In the genomic region with DNA sequence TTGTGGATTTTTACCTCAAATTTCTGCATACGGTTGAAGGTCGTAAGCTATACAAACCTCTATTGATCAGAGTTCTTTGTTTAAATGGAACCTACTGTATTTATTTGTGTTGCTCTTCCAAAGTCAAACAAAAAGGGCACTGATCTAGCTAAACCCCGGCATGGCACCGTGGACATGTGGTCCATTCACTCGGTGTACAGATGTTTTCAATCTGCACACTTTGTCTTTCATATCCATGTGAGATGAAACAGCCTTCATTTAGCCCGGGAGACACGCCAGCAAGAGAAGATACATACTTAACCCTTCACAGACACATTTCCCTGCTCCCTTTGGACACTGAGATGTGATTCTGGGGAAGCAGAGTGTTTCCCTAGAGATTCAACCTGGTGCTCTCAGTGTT, we compare ENCODE assay signal across 1 cellular context.
TF ChIP-seq lines count a peak whose summit lies in the region.

No MANE protein-coding gene starts in this region.

TF ChIP-seq in SK-N-SH, 30 proteins besides CTCF, POLR2A, EP300 and RAD21 (continued from another document):
- TF ChIP-seq, protein P1, sequence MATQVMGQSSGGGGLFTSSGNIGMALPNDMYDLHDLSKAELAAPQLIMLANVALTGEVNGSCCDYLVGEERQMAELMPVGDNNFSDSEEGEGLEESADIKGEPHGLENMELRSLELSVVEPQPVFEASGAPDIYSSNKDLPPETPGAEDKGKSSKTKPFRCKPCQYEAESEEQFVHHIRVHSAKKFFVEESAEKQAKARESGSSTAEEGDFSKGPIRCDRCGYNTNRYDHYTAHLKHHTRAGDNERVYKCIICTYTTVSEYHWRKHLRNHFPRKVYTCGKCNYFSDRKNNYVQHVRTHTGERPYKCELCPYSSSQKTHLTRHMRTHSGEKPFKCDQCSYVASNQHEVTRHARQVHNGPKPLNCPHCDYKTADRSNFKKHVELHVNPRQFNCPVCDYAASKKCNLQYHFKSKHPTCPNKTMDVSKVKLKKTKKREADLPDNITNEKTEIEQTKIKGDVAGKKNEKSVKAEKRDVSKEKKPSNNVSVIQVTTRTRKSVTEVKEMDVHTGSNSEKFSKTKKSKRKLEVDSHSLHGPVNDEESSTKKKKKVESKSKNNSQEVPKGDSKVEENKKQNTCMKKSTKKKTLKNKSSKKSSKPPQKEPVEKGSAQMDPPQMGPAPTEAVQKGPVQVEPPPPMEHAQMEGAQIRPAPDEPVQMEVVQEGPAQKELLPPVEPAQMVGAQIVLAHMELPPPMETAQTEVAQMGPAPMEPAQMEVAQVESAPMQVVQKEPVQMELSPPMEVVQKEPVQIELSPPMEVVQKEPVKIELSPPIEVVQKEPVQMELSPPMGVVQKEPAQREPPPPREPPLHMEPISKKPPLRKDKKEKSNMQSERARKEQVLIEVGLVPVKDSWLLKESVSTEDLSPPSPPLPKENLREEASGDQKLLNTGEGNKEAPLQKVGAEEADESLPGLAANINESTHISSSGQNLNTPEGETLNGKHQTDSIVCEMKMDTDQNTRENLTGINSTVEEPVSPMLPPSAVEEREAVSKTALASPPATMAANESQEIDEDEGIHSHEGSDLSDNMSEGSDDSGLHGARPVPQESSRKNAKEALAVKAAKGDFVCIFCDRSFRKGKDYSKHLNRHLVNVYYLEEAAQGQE (IDR thresholded peaks at IDR 0.05; ENCODE audit: low read depth, low read length) = no peak
- TF ChIP-seq NRF1 (IDR thresholded peaks at IDR 0.05; ENCODE audit: low read depth, low read length) (no peak), MEF2A (IDR thresholded peaks at IDR 0.05; ENCODE audit: borderline replicate concordance, low read depth) (no peak), GATA2 (CRISPR knock-in tag; IDR thresholded peaks at IDR 0.05) (peak; percentile 53; the same call in 1 of the 2 replicates), YY1 (IDR thresholded peaks at IDR 0.05; ENCODE audit: low read depth) (no peak), FOSL2 (IDR thresholded peaks at IDR 0.05; ENCODE audit: borderline replicate concordance, low read depth) (no peak), MXI1 (IDR thresholded peaks at IDR 0.05; ENCODE audit: low read depth, low read length) (peak; percentile 80; the same call in 1 of the 2 replicates), CHD2 (IDR thresholded peaks at IDR 0.05; ENCODE audit: low read length, partially characterized antibody) (peak; percentile 81), TEAD4 (IDR thresholded peaks at IDR 0.05; ENCODE audit: borderline replicate concordance, insufficient read depth) (no peak), RFX5 (IDR thresholded peaks at IDR 0.05; ENCODE audit: low read length) (no peak), RCOR1 (IDR thresholded peaks at IDR 0.05; ENCODE audit: low read length) (peak; percentile 74), JUND (IDR thresholded peaks at IDR 0.05) (no peak), ELF1 (IDR thresholded peaks at IDR 0.05) (no peak), FOXJ3 (CRISPR knock-in tag; IDR thresholded peaks at IDR 0.05) (no peak), POLR2AphosphoS5 (IDR thresholded peaks at IDR 0.05; ENCODE audit: low read depth, low read length) (no peak), TAF1 (IDR thresholded peaks at IDR 0.05; ENCODE audit: borderline replicate concordance, low read depth, low read length) (no peak), SIN3A (IDR thresholded peaks at IDR 0.05; ENCODE audit: borderline replicate concordance, low read depth, low read length) (no peak), GABPA (IDR thresholded peaks at IDR 0.05; ENCODE audit: low read depth) (no peak)
- TF ChIP-seq, protein P2, sequence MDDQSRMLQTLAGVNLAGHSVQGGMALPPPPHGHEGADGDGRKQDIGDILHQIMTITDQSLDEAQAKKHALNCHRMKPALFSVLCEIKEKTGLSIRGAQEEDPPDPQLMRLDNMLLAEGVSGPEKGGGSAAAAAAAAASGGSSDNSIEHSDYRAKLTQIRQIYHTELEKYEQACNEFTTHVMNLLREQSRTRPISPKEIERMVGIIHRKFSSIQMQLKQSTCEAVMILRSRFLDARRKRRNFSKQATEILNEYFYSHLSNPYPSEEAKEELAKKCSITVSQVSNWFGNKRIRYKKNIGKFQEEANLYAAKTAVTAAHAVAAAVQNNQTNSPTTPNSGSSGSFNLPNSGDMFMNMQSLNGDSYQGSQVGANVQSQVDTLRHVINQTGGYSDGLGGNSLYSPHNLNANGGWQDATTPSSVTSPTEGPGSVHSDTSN (IDR thresholded peaks at IDR 0.05) = no peak
- TF ChIP-seq, protein P3, sequence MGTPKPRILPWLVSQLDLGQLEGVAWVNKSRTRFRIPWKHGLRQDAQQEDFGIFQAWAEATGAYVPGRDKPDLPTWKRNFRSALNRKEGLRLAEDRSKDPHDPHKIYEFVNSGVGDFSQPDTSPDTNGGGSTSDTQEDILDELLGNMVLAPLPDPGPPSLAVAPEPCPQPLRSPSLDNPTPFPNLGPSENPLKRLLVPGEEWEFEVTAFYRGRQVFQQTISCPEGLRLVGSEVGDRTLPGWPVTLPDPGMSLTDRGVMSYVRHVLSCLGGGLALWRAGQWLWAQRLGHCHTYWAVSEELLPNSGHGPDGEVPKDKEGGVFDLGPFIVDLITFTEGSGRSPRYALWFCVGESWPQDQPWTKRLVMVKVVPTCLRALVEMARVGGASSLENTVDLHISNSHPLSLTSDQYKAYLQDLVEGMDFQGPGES (IDR thresholded peaks at IDR 0.05; ENCODE audit: low read depth, low read length) = no peak
- TF ChIP-seq, protein P4, sequence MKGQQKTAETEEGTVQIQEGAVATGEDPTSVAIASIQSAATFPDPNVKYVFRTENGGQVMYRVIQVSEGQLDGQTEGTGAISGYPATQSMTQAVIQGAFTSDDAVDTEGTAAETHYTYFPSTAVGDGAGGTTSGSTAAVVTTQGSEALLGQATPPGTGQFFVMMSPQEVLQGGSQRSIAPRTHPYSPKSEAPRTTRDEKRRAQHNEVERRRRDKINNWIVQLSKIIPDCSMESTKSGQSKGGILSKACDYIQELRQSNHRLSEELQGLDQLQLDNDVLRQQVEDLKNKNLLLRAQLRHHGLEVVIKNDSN (IDR thresholded peaks at IDR 0.05; ENCODE audit: borderline replicate concordance, low read depth) = no peak
- TF ChIP-seq, protein P5, sequence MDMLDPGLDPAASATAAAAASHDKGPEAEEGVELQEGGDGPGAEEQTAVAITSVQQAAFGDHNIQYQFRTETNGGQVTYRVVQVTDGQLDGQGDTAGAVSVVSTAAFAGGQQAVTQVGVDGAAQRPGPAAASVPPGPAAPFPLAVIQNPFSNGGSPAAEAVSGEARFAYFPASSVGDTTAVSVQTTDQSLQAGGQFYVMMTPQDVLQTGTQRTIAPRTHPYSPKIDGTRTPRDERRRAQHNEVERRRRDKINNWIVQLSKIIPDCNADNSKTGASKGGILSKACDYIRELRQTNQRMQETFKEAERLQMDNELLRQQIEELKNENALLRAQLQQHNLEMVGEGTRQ (IDR thresholded peaks at IDR 0.05; ENCODE audit: borderline replicate concordance, low read depth, low read length) = no peak
- TF ChIP-seq, protein P6, sequence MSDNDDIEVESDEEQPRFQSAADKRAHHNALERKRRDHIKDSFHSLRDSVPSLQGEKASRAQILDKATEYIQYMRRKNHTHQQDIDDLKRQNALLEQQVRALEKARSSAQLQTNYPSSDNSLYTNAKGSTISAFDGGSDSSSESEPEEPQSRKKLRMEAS (IDR thresholded peaks at IDR 0.05; ENCODE audit: low read depth) = no peak
TF ChIP-seq in SK-N-SH: peak in this region for 5.
